In the genomic region with DNA sequence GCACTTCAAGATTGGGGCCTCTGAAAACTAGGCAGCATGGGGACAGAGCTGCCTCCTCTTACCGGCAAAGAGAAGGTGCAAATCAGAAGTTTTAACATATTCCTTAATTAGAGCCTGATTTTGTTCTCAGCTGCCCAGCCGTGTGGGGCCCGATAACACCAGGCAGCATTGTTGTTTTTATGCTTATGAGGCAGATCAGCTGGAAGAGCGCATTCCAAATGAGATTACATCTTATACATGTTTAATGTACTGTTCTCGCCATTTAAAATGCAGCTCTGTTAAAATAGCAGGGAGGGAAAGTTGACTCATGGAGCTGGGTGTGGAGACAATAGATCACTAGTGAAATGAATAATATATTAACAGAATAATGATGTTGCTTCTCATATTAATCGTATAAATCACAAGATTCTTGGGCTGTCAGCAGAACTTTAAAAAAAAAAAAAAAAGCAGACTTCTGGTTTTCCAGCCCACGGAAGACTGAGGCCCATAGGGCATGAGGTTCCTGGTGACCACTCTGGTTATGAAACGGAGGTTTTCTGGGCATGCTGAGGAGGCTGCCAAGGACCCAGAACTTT, we compare ENCODE assay signal across 23 cellular contexts.
DNase-seq lines count a peak whose midpoint lies in the region; ATAC-seq, FAIRE-seq and TF ChIP-seq lines count a peak whose summit lies in the region.
"Had no signal": no experiment of that assay in that cellular context is flagged by ENCODE, and none has a peak within 500 bp of the region (broad histone marks: within the 10 kb centered on the region; RNA-seq: fewer than 3 reads in every experiment).

No MANE protein-coding gene starts in this region.

- H3K36me3 Mint-ChIP-seq in astrocyte (ENCODE audit: low read depth, unreplicated experiment) (no peaks in the 10 kb centered on the region), glutamatergic neuron (ENCODE audit: unreplicated experiment) (no peaks in the 10 kb centered on the region)
- H3K36me3 Mint-ChIP-seq: CD4-positive, alpha-beta memory T cell; IgD-negative memory B cell had no signal

- H4K20me1 ChIP-seq in astrocyte (ENCODE audit: insufficient read depth, low read length): no peaks in the 10 kb centered on the region

- ATAC-seq in mucosa of descending colon (no peak), GM21381 (IDR thresholded peaks at IDR 0.05; ENCODE audit: unreplicated experiment) (no peak)

- H2BK15ac ChIP-seq in neuronal stem cell (ENCODE audit: low read length): no peak overlapping the region

- peaks cover 2% of the 10 kb centered on the region for H3K79me1 ChIP-seq in neuronal stem cell (ENCODE audit: low read depth, low read length)

- no peak for FAIRE-seq in astrocyte (lab: Jason Lieb, UNC)
- FAIRE-seq: G401.6, H1, RCC 7860 had no signal

- H2AFZ ChIP-seq in astrocyte (ENCODE audit: low read depth, low read length): no peak overlapping the region
- H2AFZ ChIP-seq in neuronal stem cell (ENCODE audit: low read length): no peak overlapping the region

- H3K9me3 Mint-ChIP-seq in astrocyte (ENCODE audit: unreplicated experiment) (peaks cover 1% of the 10 kb centered on the region), glutamatergic neuron (ENCODE audit: unreplicated experiment) (peaks cover 21% of the 10 kb centered on the region)

- no peak overlapping the region for H3K4ac ChIP-seq in neuronal stem cell (ENCODE audit: low read length)

- H3K4me1 Mint-ChIP-seq in astrocyte (ENCODE audit: low read depth, unreplicated experiment) (peaks cover 5% of the 10 kb centered on the region), glutamatergic neuron (ENCODE audit: low read depth, unreplicated experiment) (peaks cover 25% of the 10 kb centered on the region)
- H3K4me1 Mint-ChIP-seq: CD4-positive, alpha-beta memory T cell had no signal

- H3K79me2 ChIP-seq in astrocyte (ENCODE audit: insufficient read depth, low read length): no peaks in the 10 kb centered on the region

- no peak overlapping the region for H4K91ac ChIP-seq in neuronal stem cell (ENCODE audit: low read depth, low read length, poor library complexity)

- H3K4me1 ChIP-seq in astrocyte (ENCODE audit: insufficient read depth, low read length) (peaks cover 2% of the 10 kb centered on the region), neuronal stem cell (ENCODE audit: control insufficient read depth in 2 of 2, insufficient read depth in 1 of 2, low read depth in 1 of 2, low read length in 2 of 2) (peaks cover 7 to 9% of the 10 kb centered on the region in 2 donors), mucosa of descending colon (ENCODE audit: low read depth) (no peaks in the 10 kb centered on the region)
- H3K4me1 ChIP-seq: Caco-2 had no signal

- intact Hi-C loops in mucosa of descending colon (cut with DNase I, micrococcal nuclease): no loop called here

- no peak overlapping the region for H3K4me3 Mint-ChIP-seq in astrocyte (ENCODE audit: unreplicated experiment)
- peak overlapping the region; percentile 20 for H3K4me3 Mint-ChIP-seq in glutamatergic neuron (ENCODE audit: unreplicated experiment)
- H3K4me3 Mint-ChIP-seq: CD4-positive, alpha-beta memory T cell had no signal

- DNase-seq in Caki2 (ENCODE audit: low read depth): peak; percentile 68
- DNase-seq in astrocyte (ENCODE audit: low read depth): peak; percentile 41
- no peak for DNase-seq in glutamatergic neuron
- no peak for DNase-seq in neuronal stem cell (ENCODE audit: low spot score)
- DNase-seq in brain microvascular endothelial cell: no peak
- no peak for DNase-seq in mucosa of descending colon
- DNase-seq: Caco-2; CD4-positive, alpha-beta memory T cell; Karpas-422; MV-4-11; NCI-H1105 treated with DMSO at 0.1 percent for 48 hours; NCI-H2029 treated with DMSO at 0.1 percent for 48 hours; NCI-H2171; NCI-H345; NCI-H524; NCI-H774; SJCRH30 had no signal

- TF ChIP-seq CTCF in astrocyte (IDR thresholded peaks at IDR 0.05; ENCODE audit: insufficient read depth, low read depth, low read length) (no peak), glutamatergic neuron (IDR thresholded peaks at IDR 0.05; ENCODE audit: partially characterized antibody, unreplicated experiment) (no peak), brain microvascular endothelial cell (IDR thresholded peaks at IDR 0.05; ENCODE audit: low read depth, low read length, missing control alignments) (no peak), mucosa of descending colon (IDR thresholded peaks at IDR 0.05) (no peak)

- no peak overlapping the region for H3K4me3 ChIP-seq in astrocyte (ENCODE audit: insufficient read depth, low read depth, low read length)
- H3K4me3 ChIP-seq in neuronal stem cell (ENCODE audit: low read length in 2 of 2): no peak overlapping the region
- H3K4me3 ChIP-seq in brain microvascular endothelial cell (ENCODE audit: low read depth, low read length): no peak overlapping the region
- H3K4me3 ChIP-seq in mucosa of descending colon: no peak overlapping the region
- H3K4me3 ChIP-seq: BLaER1, SJCRH30 had no signal

- no peaks in the 10 kb centered on the region for H3K36me3 ChIP-seq in astrocyte (ENCODE audit: insufficient read depth, low read length)
- H3K36me3 ChIP-seq in neuronal stem cell (replicated peaks in 1 of 2; ENCODE audit: control insufficient read depth in 2 of 2, insufficient read depth in 2 of 2, low read length in 2 of 2): no peaks in the 10 kb centered on the region
- H3K36me3 ChIP-seq in brain microvascular endothelial cell (replicated peaks): no peaks in the 10 kb centered on the region
- no peaks in the 10 kb centered on the region for H3K36me3 ChIP-seq in mucosa of descending colon (ENCODE audit: low read depth)
- H3K36me3 ChIP-seq: BLaER1, SJCRH30 had no signal

- no peak overlapping the region for H3K4me2 ChIP-seq in astrocyte (ENCODE audit: low read length)
- H3K4me2 ChIP-seq in neuronal stem cell (ENCODE audit: insufficient read depth, low read length, poor library complexity, severe bottlenecking): no peak overlapping the region
- H3K4me2 ChIP-seq: BLaER1 had no signal

- no peaks in the 10 kb centered on the region for H3K9me3 ChIP-seq in astrocyte (ENCODE audit: insufficient read depth, low read depth, low read length)
- peaks cover 0 to 8% of the 10 kb centered on the region in 2 donors for H3K9me3 ChIP-seq in neuronal stem cell (replicated peaks in 1 of 2; ENCODE audit: control insufficient read depth in 2 of 2, insufficient read depth in 1 of 2, low read depth in 1 of 2, low read length in 2 of 2)
- no peaks in the 10 kb centered on the region for H3K9me3 ChIP-seq in mucosa of descending colon
- H3K9me3 ChIP-seq: SJCRH30 had no signal

- H2AK5ac ChIP-seq in neuronal stem cell (ENCODE audit: low read depth, low read length): no peak overlapping the region

- in situ Hi-C loops in Caki2 (cut with HindIII; ENCODE audit: low pct_unique_long_range_greater_than_20kb, low sequenced_read_pairs) (no loop called here), brain microvascular endothelial cell (cut with HindIII; ENCODE audit: low pct_ligation_motif_present, low sequenced_read_pairs) (no loop called here)

- H3K27ac Mint-ChIP-seq in astrocyte (ENCODE audit: unreplicated experiment) (peak overlapping the region; percentile 8), glutamatergic neuron (ENCODE audit: unreplicated experiment) (peak overlapping the region; percentile 59)
- H3K27ac Mint-ChIP-seq: CD4-positive, alpha-beta memory T cell; IgD-negative memory B cell had no signal

- no peak overlapping the region for H4K8ac ChIP-seq in neuronal stem cell (ENCODE audit: low read depth, low read length)

- peak overlapping the region; percentile 46 for H2BK12ac ChIP-seq in neuronal stem cell (ENCODE audit: low read length)

- H3K9ac ChIP-seq in astrocyte (ENCODE audit: low read length) (no peak overlapping the region), neuronal stem cell (ENCODE audit: low read depth, low read length, poor library complexity) (no peak overlapping the region)
- H3K9ac ChIP-seq: BLaER1 had no signal

- H3K27me3 Mint-ChIP-seq in astrocyte (ENCODE audit: low read depth, unreplicated experiment) (peaks cover 4% of the 10 kb centered on the region), glutamatergic neuron (ENCODE audit: unreplicated experiment) (peaks cover 9% of the 10 kb centered on the region)

- H3K23ac ChIP-seq in neuronal stem cell (ENCODE audit: low read depth, low read length, poor library complexity): no peak overlapping the region

- H2BK5ac ChIP-seq in neuronal stem cell (ENCODE audit: low read length): no peak overlapping the region

- H3K14ac ChIP-seq in neuronal stem cell (ENCODE audit: low read length): no peak overlapping the region

- WGBS in neuronal stem cell (ENCODE audit: extremely low coverage in 2 of 2, insufficient read length in 2 of 2, insufficient replicate concordance in 1 of 2), 2 donors: no CpG with 5 or more reads among the region's 8 CpGs

- H3K27ac ChIP-seq in astrocyte (ENCODE audit: low read depth, low read length): no peak overlapping the region
- no peak overlapping the region for H3K27ac ChIP-seq in neuronal stem cell (replicated peaks; ENCODE audit: low read length)
- no peak overlapping the region for H3K27ac ChIP-seq in brain microvascular endothelial cell
- H3K27ac ChIP-seq: BLaER1, SJCRH30 had no signal

- H2BK120ac ChIP-seq in neuronal stem cell (ENCODE audit: low read depth, low read length): no peak overlapping the region

- H3K18ac ChIP-seq in neuronal stem cell (ENCODE audit: low read length): no peak overlapping the region

- H3K27me3 ChIP-seq in astrocyte (ENCODE audit: insufficient read depth, low read length) (no peaks in the 10 kb centered on the region), neuronal stem cell (ENCODE audit: control insufficient read depth in 3 of 3, insufficient read depth in 3 of 3, low read depth in 1 of 3, low read length in 3 of 3) (no peaks in the 10 kb centered on the region), brain microvascular endothelial cell (replicated peaks) (no peaks in the 10 kb centered on the region)
- H3K27me3 ChIP-seq: BLaER1, SJCRH30 had no signal

Comparison
In these comparisons a context has a peak if more than half of its experiments do, and no peak if none do; other contexts are left out.
1. DNase-seq: peak in Caki2 (single experiment) and astrocyte (single experiment); none in glutamatergic neuron (single experiment), neuronal stem cell (single experiment), brain microvascular endothelial cell (single experiment) and mucosa of descending colon (0 of 3).